19 cellular contexts compared by ENCODE assay signal in the genomic region with DNA sequence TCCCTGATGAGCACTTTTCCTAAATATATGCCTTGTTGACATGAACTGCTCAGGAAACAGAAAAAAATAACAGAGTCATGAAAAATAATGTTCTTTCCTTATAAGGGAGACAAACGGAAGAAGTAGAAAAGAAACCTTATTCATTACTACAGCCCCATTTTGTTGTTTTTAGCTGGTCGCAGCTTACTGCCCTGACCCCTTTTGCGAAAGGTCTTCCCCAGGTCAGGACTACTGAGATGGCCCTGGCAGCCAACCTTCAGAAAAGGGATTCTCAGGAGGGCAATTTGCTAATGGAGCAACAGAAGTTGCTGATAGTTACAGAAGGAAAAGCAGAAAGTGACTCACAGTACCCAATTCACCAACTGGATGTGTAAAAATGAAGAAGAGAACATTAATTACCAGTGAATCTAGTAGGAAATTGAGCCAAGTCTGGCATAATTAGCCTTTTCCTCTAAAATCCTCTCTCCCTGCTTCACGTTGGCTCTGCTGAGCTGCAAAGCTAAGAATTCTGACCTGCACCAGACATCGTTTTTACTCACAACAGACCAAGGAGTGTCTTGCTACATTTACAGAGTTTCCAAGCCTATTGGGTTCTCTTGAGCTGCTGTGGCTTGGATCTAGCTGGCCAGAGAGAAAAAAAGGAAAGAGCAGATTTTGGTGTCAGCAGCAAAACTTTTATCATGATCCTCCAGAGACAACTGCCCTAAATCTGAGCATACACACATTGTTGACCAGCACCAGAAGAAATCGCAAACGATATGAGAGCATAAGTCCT.
A peak's percentile ranks its signal among the peaks of the same experiment; 100 is the strongest.
DNase-seq lines count a peak whose midpoint lies in the region; ATAC-seq, FAIRE-seq and TF ChIP-seq lines count a peak whose summit lies in the region.
"Had no signal": no experiment of that assay in that cellular context is flagged by ENCODE, and none has a peak within 500 bp of the region (broad histone marks: within the 10 kb centered on the region; RNA-seq: fewer than 3 reads in every experiment).

No MANE protein-coding gene starts in this region.

- no peak overlapping the region for H4K8ac ChIP-seq in H1 (ENCODE audit: extremely low read depth, insufficient read depth, low read length)
- H4K8ac ChIP-seq in mesendoderm (ENCODE audit: low read depth, low read length), result no peak overlapping the region

- no peak for TF ChIP-seq RAD21 in H1 (IDR thresholded peaks at IDR 0.05 in 1 of 2, conservative IDR thresholded peaks at IDR 0.05 in 1 of 2; ENCODE audit: low read depth in 2 of 2, low read length in 2 of 2)

- H2BK15ac ChIP-seq in H1 (ENCODE audit: low read length) (no peak overlapping the region), mesendoderm (replicated peaks; ENCODE audit: low read depth) (no peak overlapping the region)

- H3K9me3 ChIP-seq in H1 (ENCODE audit: insufficient read depth in 2 of 2, low read depth in 1 of 2, low read length in 1 of 2) (no peaks in the 10 kb centered on the region), sigmoid colon (no peaks in the 10 kb centered on the region)
- H3K9me3 ChIP-seq: testis had no signal

- H3K27me3 ChIP-seq in H1 (replicated peaks in 1 of 4; ENCODE audit: control insufficient read depth in 3 of 4, extremely low read depth in 1 of 4, insufficient read depth in 3 of 4, low read length in 3 of 4) (no peaks in the 10 kb centered on the region), mesendoderm (ENCODE audit: insufficient read depth, low read length, poor library complexity) (no peaks in the 10 kb centered on the region), sigmoid colon (no peaks in the 10 kb centered on the region)
- H3K27me3 ChIP-seq: brain microvascular endothelial cell, gastroesophageal sphincter, testis had no signal

- H3K4me3 Mint-ChIP-seq in activated CD4-positive, alpha-beta T cell treated with anti-CD3 and anti-CD28 coated beads for 36 hours, result no peak overlapping the region
- H3K4me3 Mint-ChIP-seq: naive B cell had no signal

- H3K18ac ChIP-seq in H1 (ENCODE audit: extremely low read depth, low read length), result no peak overlapping the region
- peak overlapping the region; percentile 22 for H3K18ac ChIP-seq in mesendoderm (ENCODE audit: low read length)

- H3K4me1 Mint-ChIP-seq in activated CD4-positive, alpha-beta T cell treated with anti-CD3 and anti-CD28 coated beads for 36 hours, result no peaks in the 10 kb centered on the region
- H3K4me1 Mint-ChIP-seq: naive B cell had no signal

- H3K27me3 Mint-ChIP-seq in activated CD4-positive, alpha-beta T cell treated with anti-CD3 and anti-CD28 coated beads for 36 hours, result no peaks in the 10 kb centered on the region

- H2AK5ac ChIP-seq in H1 (ENCODE audit: low read depth, low read length) (no peak overlapping the region), mesendoderm (ENCODE audit: low read length) (no peak overlapping the region)

- TF ChIP-seq POLR2A in H1 (IDR thresholded peaks at IDR 0.05; ENCODE audit: control extremely low read depth in 1 of 2, low read depth in 2 of 2, low read length in 2 of 2) (no peak), sigmoid colon (IDR thresholded peaks at IDR 0.05) (no peak)

- H2BK12ac ChIP-seq in H1 (ENCODE audit: low read depth, low read length), result no peak overlapping the region

- H3K4me2 ChIP-seq in H1 (ENCODE audit: insufficient read depth in 1 of 2, low read depth in 2 of 2, low read length in 2 of 2) (no peak overlapping the region), mesendoderm (ENCODE audit: low read length) (no peak overlapping the region)
- H3K4me2 ChIP-seq: KMS-11 had no signal

- H3K9ac ChIP-seq in H1 (replicated peaks in 1 of 4; ENCODE audit: extremely low read depth in 1 of 4, low read depth in 3 of 4, low read length in 3 of 4) (no peak overlapping the region), mesendoderm (ENCODE audit: low read length) (no peak overlapping the region)
- H3K9ac ChIP-seq: KMS-11 had no signal

- CTCF ChIA-PET in H1 (lab: Charles Lee; ENCODE audit: partially characterized antibody), result interaction anchor here (0.6 kb wide), 1 partner anchor 494 kb away, joined by 3 read pairs; no protein-coding TSS in a partner anchor
- CTCF ChIA-PET in activated CD4-positive, alpha-beta T cell treated with anti-CD3 and anti-CD28 coated beads for 36 hours (lab: Charles Lee), result no interaction called here

- H3K14ac ChIP-seq in H1 (ENCODE audit: insufficient read length), result no peak overlapping the region

- no peak overlapping the region for H3K27ac Mint-ChIP-seq in activated CD4-positive, alpha-beta T cell treated with anti-CD3 and anti-CD28 coated beads for 36 hours
- H3K27ac Mint-ChIP-seq: activated naive CD4-positive, alpha-beta T cell treated with anti-CD3 and anti-CD28 coated beads, Interleukin-2, amount 50 U/mL, for 72 hours; naive B cell had no signal

- peak; percentile 16 for DNase-seq in M059J (ENCODE audit: low read depth)
- no peak for DNase-seq in H1 (ENCODE audit: low read depth in 1 of 2, low spot score in 2 of 2)
- DNase-seq in mesendoderm, result no peak
- DNase-seq in stromal cell of bone marrow (ENCODE audit: low read depth), result peak; percentile 59
- no peak for DNase-seq in sigmoid colon
- no peak for DNase-seq in activated CD4-positive, alpha-beta T cell treated with anti-CD3 and anti-CD28 coated beads for 36 hours
- no peak for DNase-seq in T-helper 2 cell
- DNase-seq: activated CD4-positive, CD25-positive, alpha-beta regulatory T cell treated with anti-CD3 and anti-CD28 coated beads, Interleukin-2, amount 50 U/mL, for 72 hours; brain microvascular endothelial cell; erythroblast; naive B cell; NCI-H1048; NCI-H1930; posterior cingulate gyrus; testis had no signal

- H2BK20ac ChIP-seq in H1 (ENCODE audit: low read length), result no peak overlapping the region

- no peak overlapping the region for H3K56ac ChIP-seq in H1 (replicated peaks; ENCODE audit: insufficient read length, low read depth, low read length)
- no peak overlapping the region for H3K56ac ChIP-seq in mesendoderm (ENCODE audit: low read length)

- H3K4me3 ChIP-seq in H1 (ENCODE audit: extremely low read depth in 1 of 4, insufficient read depth in 2 of 4, low read depth in 3 of 4, low read length in 4 of 4), result no peak overlapping the region
- no peak overlapping the region for H3K4me3 ChIP-seq in mesendoderm (ENCODE audit: low read length)
- H3K4me3 ChIP-seq in sigmoid colon, result no peak overlapping the region
- H3K4me3 ChIP-seq: gastroesophageal sphincter, lung, testis had no signal

- no peaks in the 10 kb centered on the region for H3K23me2 ChIP-seq in H1 (ENCODE audit: low read depth, low read length)

- no peak for FAIRE-seq in H1 (lab: Jason Lieb, UNC)

- no peak overlapping the region for H2BK120ac ChIP-seq in H1 (replicated peaks; ENCODE audit: low read depth, low read length)
- H2BK120ac ChIP-seq in mesendoderm (ENCODE audit: low read depth, low read length), result no peak overlapping the region

- no peaks in the 10 kb centered on the region for H3K36me3 Mint-ChIP-seq in activated CD4-positive, alpha-beta T cell treated with anti-CD3 and anti-CD28 coated beads for 36 hours (ENCODE audit: low read depth)
- H3K36me3 Mint-ChIP-seq: naive B cell had no signal

- H3K27ac ChIP-seq in H1 (ENCODE audit: low read depth, low read length), result no peak overlapping the region
- no peak overlapping the region for H3K27ac ChIP-seq in mesendoderm (ENCODE audit: low read depth, low read length)
- peak overlapping the region in 1 of 4 donors; percentile 14 for H3K27ac ChIP-seq in sigmoid colon
- H3K27ac ChIP-seq: brain microvascular endothelial cell, gastroesophageal sphincter, KMS-11, testis had no signal

- TF ChIP-seq EP300 in H1 (IDR thresholded peaks at IDR 0.05; ENCODE audit: borderline replicate concordance in 1 of 2, low read depth in 2 of 2, low read length in 2 of 2) (no peak), sigmoid colon (IDR thresholded peaks at IDR 0.05) (no peak)

- 87% methylated on average over 7 of the region's 7 CpGs; no CpG with 5 or more reads in 1 of the 2 experiments for WGBS in H1 (ENCODE audit: extremely low coverage in 1 of 2, insufficient coverage in 1 of 2, insufficient read length in 1 of 2, insufficient replicate concordance in 2 of 2, low coverage in 1 of 2, low lambda C conversion rate in 2 of 2, missing lambda C conversion rate in 1 of 2), 2 experiments
- WGBS in mesendoderm (ENCODE audit: extremely low coverage, insufficient coverage, low lambda C conversion rate), result no CpG with 5 or more reads among the region's 7 CpGs
- 67 to 75% methylated on average over 7 of the region's 7 CpGs for WGBS in sigmoid colon, 2 donors

- POLR2A ChIA-PET in H1 (lab: Charles Lee; ENCODE audit: partially characterized antibody), result no interaction called here
- POLR2A ChIA-PET in activated CD4-positive, alpha-beta T cell treated with anti-CD3 and anti-CD28 coated beads for 36 hours (lab: Charles Lee), result no interaction called here

- H4K20me1 ChIP-seq in H1 (replicated peaks in 1 of 2; ENCODE audit: control insufficient read depth in 1 of 2, insufficient read depth in 2 of 2, low read length in 2 of 2), result no peaks in the 10 kb centered on the region

- H3K79me1 ChIP-seq in H1 (ENCODE audit: low read depth, low read length) (no peaks in the 10 kb centered on the region), mesendoderm (ENCODE audit: low read length) (no peaks in the 10 kb centered on the region)

- no peak overlapping the region for H4K91ac ChIP-seq in H1 (replicated peaks; ENCODE audit: insufficient read length, low read length)

- peak overlapping the region; percentile 91; the same call in 1 of the 2 replicates for H2AFZ ChIP-seq in H1 (ENCODE audit: low read length)

- H3K36me3 ChIP-seq in H1 (ENCODE audit: control insufficient read depth in 2 of 4, insufficient read depth in 4 of 4, low read length in 3 of 4) (no peaks in the 10 kb centered on the region), mesendoderm (ENCODE audit: control insufficient read depth, insufficient read depth, low read length) (no peaks in the 10 kb centered on the region), sigmoid colon (no peaks in the 10 kb centered on the region)
- H3K36me3 ChIP-seq: brain microvascular endothelial cell, gastroesophageal sphincter had no signal

- H3K4ac ChIP-seq in H1 (replicated peaks; ENCODE audit: insufficient read length, low read depth, low read length), result no peak overlapping the region
- no peak overlapping the region for H3K4ac ChIP-seq in mesendoderm (ENCODE audit: low read depth, low read length)

- ATAC-seq in activated CD4-positive, alpha-beta T cell treated with anti-CD3 and anti-CD28 coated beads for 36 hours, result no peak
- ATAC-seq: activated naive CD4-positive, alpha-beta T cell treated with anti-CD3 and anti-CD28 coated beads, Interleukin-2, amount 50 U/mL, for 72 hours; gastroesophageal sphincter had no signal

- intact Hi-C loops in sigmoid colon (cut with DNase I), result no loop called here
- intact Hi-C loops in activated CD4-positive, alpha-beta T cell treated with anti-CD3 and anti-CD28 coated beads for 36 hours (cut with DNase I, micrococcal nuclease), result no loop called here

- H3K9me3 Mint-ChIP-seq in activated CD4-positive, alpha-beta T cell treated with anti-CD3 and anti-CD28 coated beads for 36 hours (ENCODE audit: low read depth), result peaks cover 14% of the 10 kb centered on the region

- H2BK5ac ChIP-seq in H1 (ENCODE audit: low read depth, low read length) (no peak overlapping the region), mesendoderm (ENCODE audit: low read length) (no peak overlapping the region)

- H4K5ac ChIP-seq in H1 (ENCODE audit: insufficient read length, low read depth, low read length), result no peak overlapping the region
- no peak overlapping the region for H4K5ac ChIP-seq in mesendoderm (ENCODE audit: low read length)

- H3K4me1 ChIP-seq in H1 (replicated peaks in 1 of 4; ENCODE audit: control insufficient read depth in 3 of 4, insufficient read depth in 4 of 4, low read length in 3 of 4) (peaks cover 0 to 2% (median 0%) of the 10 kb centered on the region in 4 experiments; a peak in 1 of 7 replicates), mesendoderm (ENCODE audit: control insufficient read depth, low read depth, low read length) (no peaks in the 10 kb centered on the region), sigmoid colon (no peaks in the 10 kb centered on the region)
- H3K4me1 ChIP-seq: testis had no signal

- H3K79me2 ChIP-seq in H1 (ENCODE audit: control insufficient read depth in 1 of 2, insufficient read depth in 2 of 2, low read length in 2 of 2) (no peaks in the 10 kb centered on the region), mesendoderm (ENCODE audit: control insufficient read depth, insufficient read depth, low read length) (no peaks in the 10 kb centered on the region)

- H3K23ac ChIP-seq in H1 (ENCODE audit: insufficient read length), result no peak overlapping the region
- H3K23ac ChIP-seq in mesendoderm (ENCODE audit: low read length), result no peak overlapping the region

- TF ChIP-seq CTCF in H1 (IDR thresholded peaks at IDR 0.05; ENCODE audit: control extremely low read depth in 1 of 3, insufficient read depth in 1 of 3, low read depth in 1 of 3, low read length in 3 of 3) (no peak), sigmoid colon (IDR thresholded peaks at IDR 0.05) (no peak)

Comparison
In these comparisons a context has a peak if more than half of its experiments do, and no peak if none do; other contexts are left out.
1. DNase-seq: peak in M059J (single experiment) and stromal cell of bone marrow (single experiment); none in H1 (0 of 2), mesendoderm (single experiment), sigmoid colon (single experiment), activated CD4-positive, alpha-beta T cell treated with anti-CD3 and anti-CD28 coated beads for 36 hours (single experiment) and T-helper 2 cell (0 of 5).